ENCODE assay signal across 18 cellular contexts in the genomic region with DNA sequence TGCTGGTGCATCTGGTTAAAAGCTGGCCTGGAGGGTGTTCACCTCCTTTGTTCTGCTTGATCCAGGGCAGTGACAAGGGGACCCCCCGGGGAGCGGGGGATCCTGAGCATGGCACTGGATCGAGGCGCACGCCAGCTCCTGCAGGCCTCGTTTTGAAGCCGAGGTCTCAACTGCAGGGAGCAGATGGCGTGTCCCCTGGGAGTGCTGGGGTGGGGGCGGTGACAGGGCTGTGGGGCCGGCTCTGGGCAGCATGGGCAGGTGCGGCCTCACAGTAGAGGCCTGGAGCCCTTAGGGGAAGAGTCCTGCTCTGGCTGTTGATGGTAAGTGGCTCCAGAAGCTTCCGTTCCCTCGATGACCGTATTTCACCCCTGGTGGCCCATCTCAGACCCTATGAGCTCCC.
"Had no signal": no experiment of that assay in that cellular context is flagged by ENCODE, and none has a peak within 500 bp of the region (broad histone marks: within the 10 kb centered on the region; RNA-seq: fewer than 3 reads in every experiment).

No MANE protein-coding gene starts in this region.

- H3K9me3 Mint-ChIP-seq: activated T-helper 1 cell treated with anti-CD3 and anti-CD28 coated beads, Interleukin-12 subunit alpha, Interleukin-12 subunit beta, Interleukin-2, Interleukin-4 antibody, amounts not matched to agents 30 ng/mL and 10 ng/mL and 1 ng/mL, durations not matched to agents 14 hours and 24 hours and 36 hours; memory B cell; natural killer cell treated with Interleukin-12 subunit alpha and Interleukin-12 subunit beta and Interleukin-15 and Interleukin-18, amount 100 ng/mL, for 72 hours; stimulated activated naive CD8-positive, alpha-beta T cell treated with anti-CD3 and anti-CD28 coated beads, Interleukin-15, Interleukin-2, amounts not matched to agents 100 ng/mL and 50 ng/mL, for 24 hours; WTC11 had no signal

- H3K36me3 Mint-ChIP-seq: natural killer cell treated with Interleukin-12 subunit alpha and Interleukin-12 subunit beta and Interleukin-15 and Interleukin-18, amount 100 ng/mL, for 72 hours; WTC11 had no signal

- H3K4me1 ChIP-seq: ascending aorta, left lung, upper lobe of right lung had no signal

- H3K9me3 ChIP-seq: ascending aorta, esophagus muscularis mucosa, left lung, sigmoid colon, testis, upper lobe of right lung had no signal

- H3K36me3 ChIP-seq: ascending aorta, left lung, sigmoid colon, upper lobe of right lung had no signal

- H3K27ac ChIP-seq: ascending aorta, esophagus muscularis mucosa, left lung, testis, upper lobe of right lung had no signal

- H3K27ac Mint-ChIP-seq: activated T-helper 1 cell treated with anti-CD3 and anti-CD28 coated beads, Interleukin-12 subunit alpha, Interleukin-12 subunit beta, Interleukin-2, Interleukin-4 antibody, amounts not matched to agents 30 ng/mL and 10 ng/mL and 1 ng/mL, durations not matched to agents 14 hours and 24 hours and 36 hours; memory B cell; natural killer cell treated with Interleukin-12 subunit alpha and Interleukin-12 subunit beta and Interleukin-15 and Interleukin-18, amount 100 ng/mL, for 72 hours; progenitor cell of endocrine pancreas; stimulated activated naive CD8-positive, alpha-beta T cell treated with anti-CD3 and anti-CD28 coated beads, Interleukin-15, Interleukin-2, amounts not matched to agents 100 ng/mL and 50 ng/mL, for 24 hours; WTC11 had no signal

- H3K27me3 ChIP-seq: ascending aorta, esophagus muscularis mucosa, left lung, sigmoid colon, testis, upper lobe of right lung had no signal

- ATAC-seq: left lung, upper lobe of right lung, WTC11 had no signal

- DNase-seq: activated CD4-positive, alpha-beta T cell treated with anti-CD3 and anti-CD28 coated beads for 48 hours; activated naive CD4-positive, alpha-beta T cell; foreskin fibroblast; islet precursor cell; left lung; occipital lobe; sigmoid colon; stimulated activated CD4-positive, alpha-beta T cell treated with anti-CD3 and anti-CD28 coated beads, Interleukin-12 subunit alpha, Interleukin-12 subunit beta, amount 100 ng/mL, for 4 hours; testis; upper lobe of right lung had no signal

- H3K4me3 ChIP-seq: ascending aorta, esophagus muscularis mucosa, left lung, sigmoid colon, testis, upper lobe of right lung had no signal

- H3K4me3 Mint-ChIP-seq: activated T-helper 1 cell treated with anti-CD3 and anti-CD28 coated beads, Interleukin-12 subunit alpha, Interleukin-12 subunit beta, Interleukin-2, Interleukin-4 antibody, amounts not matched to agents 30 ng/mL and 10 ng/mL and 1 ng/mL, durations not matched to agents 14 hours and 24 hours and 36 hours; memory B cell; natural killer cell treated with Interleukin-12 subunit alpha and Interleukin-12 subunit beta and Interleukin-15 and Interleukin-18, amount 100 ng/mL, for 72 hours; stimulated activated naive CD8-positive, alpha-beta T cell treated with anti-CD3 and anti-CD28 coated beads, Interleukin-15, Interleukin-2, amounts not matched to agents 100 ng/mL and 50 ng/mL, for 24 hours; WTC11 had no signal

- H3K27me3 Mint-ChIP-seq: memory B cell; natural killer cell treated with Interleukin-12 subunit alpha and Interleukin-12 subunit beta and Interleukin-15 and Interleukin-18, amount 100 ng/mL, for 72 hours; progenitor cell of endocrine pancreas; stimulated activated naive CD8-positive, alpha-beta T cell treated with anti-CD3 and anti-CD28 coated beads, Interleukin-15, Interleukin-2, amounts not matched to agents 100 ng/mL and 50 ng/mL, for 24 hours had no signal
